Comparison of ENCODE assay signal across 2 cellular contexts in the genomic region with DNA sequence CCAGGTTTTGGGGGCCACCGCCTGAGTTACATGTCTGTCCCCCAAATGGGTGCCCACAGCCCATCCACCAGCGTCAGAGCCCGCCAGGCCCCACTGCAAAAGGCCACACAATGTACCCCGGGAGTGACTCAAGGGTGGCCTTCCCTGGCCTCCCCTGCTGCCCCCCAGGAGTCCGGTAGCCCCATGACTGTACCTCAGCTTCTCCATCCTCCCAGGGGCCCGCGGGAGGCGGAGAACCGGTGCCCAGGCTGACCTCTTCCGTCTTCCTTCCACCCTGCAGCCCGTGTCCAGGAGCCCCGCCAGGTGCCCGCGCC.
A peak's percentile ranks its signal among the peaks of the same experiment; 100 is the strongest.
TF ChIP-seq lines count a peak whose summit lies in the region.

No MANE protein-coding gene starts in this region.

TF ChIP-seq in IMR-90, 13 proteins besides CTCF, POLR2A, EP300 and RAD21:
- TF ChIP-seq RFX5 (IDR thresholded peaks at IDR 0.05; ENCODE audit: low read depth, low read length) (no peak), CEBPB (IDR thresholded peaks at IDR 0.05; ENCODE audit: low read depth, low read length) (no peak), MAZ (IDR thresholded peaks at IDR 0.05; ENCODE audit: borderline replicate concordance, low read depth, low read length) (no peak), RCOR1 (IDR thresholded peaks at IDR 0.05; ENCODE audit: insufficient replicate concordance, low read length) (no peak), MXI1 (IDR thresholded peaks at IDR 0.05; ENCODE audit: borderline replicate concordance, low read depth, low read length) (no peak), BHLHE40 (IDR thresholded peaks at IDR 0.05; ENCODE audit: low read depth, low read length) (no peak), MAFK (IDR thresholded peaks at IDR 0.05; ENCODE audit: low read depth, low read length) (no peak), NFE2L2 (IDR thresholded peaks at IDR 0.05; ENCODE audit: low read depth, low read length) (no peak), CHD1 (IDR thresholded peaks at IDR 0.05; ENCODE audit: low read depth, low read length) (no peak), FOS (IDR thresholded peaks at IDR 0.05; ENCODE audit: low read depth, low read length) (no peak), SMC3 (IDR thresholded peaks at IDR 0.05; ENCODE audit: low read depth, low read length) (no peak)
- TF ChIP-seq, protein P1, sequence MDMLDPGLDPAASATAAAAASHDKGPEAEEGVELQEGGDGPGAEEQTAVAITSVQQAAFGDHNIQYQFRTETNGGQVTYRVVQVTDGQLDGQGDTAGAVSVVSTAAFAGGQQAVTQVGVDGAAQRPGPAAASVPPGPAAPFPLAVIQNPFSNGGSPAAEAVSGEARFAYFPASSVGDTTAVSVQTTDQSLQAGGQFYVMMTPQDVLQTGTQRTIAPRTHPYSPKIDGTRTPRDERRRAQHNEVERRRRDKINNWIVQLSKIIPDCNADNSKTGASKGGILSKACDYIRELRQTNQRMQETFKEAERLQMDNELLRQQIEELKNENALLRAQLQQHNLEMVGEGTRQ (IDR thresholded peaks at IDR 0.05; ENCODE audit: low read depth, low read length), result no peak
- TF ChIP-seq, protein P2, sequence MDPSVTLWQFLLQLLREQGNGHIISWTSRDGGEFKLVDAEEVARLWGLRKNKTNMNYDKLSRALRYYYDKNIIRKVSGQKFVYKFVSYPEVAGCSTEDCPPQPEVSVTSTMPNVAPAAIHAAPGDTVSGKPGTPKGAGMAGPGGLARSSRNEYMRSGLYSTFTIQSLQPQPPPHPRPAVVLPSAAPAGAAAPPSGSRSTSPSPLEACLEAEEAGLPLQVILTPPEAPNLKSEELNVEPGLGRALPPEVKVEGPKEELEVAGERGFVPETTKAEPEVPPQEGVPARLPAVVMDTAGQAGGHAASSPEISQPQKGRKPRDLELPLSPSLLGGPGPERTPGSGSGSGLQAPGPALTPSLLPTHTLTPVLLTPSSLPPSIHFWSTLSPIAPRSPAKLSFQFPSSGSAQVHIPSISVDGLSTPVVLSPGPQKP (IDR thresholded peaks at IDR 0.05; ENCODE audit: borderline replicate concordance, low read depth, low read length), result no peak

TF ChIP-seq in K562, 482 proteins besides CTCF, POLR2A, EP300 and RAD21:
- TF ChIP-seq, protein P3, sequence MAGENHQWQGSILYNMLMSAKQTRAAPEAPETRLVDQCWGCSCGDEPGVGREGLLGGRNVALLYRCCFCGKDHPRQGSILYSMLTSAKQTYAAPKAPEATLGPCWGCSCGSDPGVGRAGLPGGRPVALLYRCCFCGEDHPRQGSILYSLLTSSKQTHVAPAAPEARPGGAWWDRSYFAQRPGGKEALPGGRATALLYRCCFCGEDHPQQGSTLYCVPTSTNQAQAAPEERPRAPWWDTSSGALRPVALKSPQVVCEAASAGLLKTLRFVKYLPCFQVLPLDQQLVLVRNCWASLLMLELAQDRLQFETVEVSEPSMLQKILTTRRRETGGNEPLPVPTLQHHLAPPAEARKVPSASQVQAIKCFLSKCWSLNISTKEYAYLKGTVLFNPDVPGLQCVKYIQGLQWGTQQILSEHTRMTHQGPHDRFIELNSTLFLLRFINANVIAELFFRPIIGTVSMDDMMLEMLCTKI (IDR thresholded peaks at IDR 0.05; ENCODE audit: partially characterized antibody), result no peak
- TF ChIP-seq, protein P4, sequence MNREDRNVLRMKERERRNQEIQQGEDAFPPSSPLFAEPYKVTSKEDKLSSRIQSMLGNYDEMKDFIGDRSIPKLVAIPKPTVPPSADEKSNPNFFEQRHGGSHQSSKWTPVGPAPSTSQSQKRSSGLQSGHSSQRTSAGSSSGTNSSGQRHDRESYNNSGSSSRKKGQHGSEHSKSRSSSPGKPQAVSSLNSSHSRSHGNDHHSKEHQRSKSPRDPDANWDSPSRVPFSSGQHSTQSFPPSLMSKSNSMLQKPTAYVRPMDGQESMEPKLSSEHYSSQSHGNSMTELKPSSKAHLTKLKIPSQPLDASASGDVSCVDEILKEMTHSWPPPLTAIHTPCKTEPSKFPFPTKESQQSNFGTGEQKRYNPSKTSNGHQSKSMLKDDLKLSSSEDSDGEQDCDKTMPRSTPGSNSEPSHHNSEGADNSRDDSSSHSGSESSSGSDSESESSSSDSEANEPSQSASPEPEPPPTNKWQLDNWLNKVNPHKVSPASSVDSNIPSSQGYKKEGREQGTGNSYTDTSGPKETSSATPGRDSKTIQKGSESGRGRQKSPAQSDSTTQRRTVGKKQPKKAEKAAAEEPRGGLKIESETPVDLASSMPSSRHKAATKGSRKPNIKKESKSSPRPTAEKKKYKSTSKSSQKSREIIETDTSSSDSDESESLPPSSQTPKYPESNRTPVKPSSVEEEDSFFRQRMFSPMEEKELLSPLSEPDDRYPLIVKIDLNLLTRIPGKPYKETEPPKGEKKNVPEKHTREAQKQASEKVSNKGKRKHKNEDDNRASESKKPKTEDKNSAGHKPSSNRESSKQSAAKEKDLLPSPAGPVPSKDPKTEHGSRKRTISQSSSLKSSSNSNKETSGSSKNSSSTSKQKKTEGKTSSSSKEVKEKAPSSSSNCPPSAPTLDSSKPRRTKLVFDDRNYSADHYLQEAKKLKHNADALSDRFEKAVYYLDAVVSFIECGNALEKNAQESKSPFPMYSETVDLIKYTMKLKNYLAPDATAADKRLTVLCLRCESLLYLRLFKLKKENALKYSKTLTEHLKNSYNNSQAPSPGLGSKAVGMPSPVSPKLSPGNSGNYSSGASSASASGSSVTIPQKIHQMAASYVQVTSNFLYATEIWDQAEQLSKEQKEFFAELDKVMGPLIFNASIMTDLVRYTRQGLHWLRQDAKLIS (CRISPR knock-in tag; IDR thresholded peaks at IDR 0.05), result no peak
- TF ChIP-seq POLR2G (IDR thresholded peaks at IDR 0.05; ENCODE audit: low read depth, low read length), result peak; percentile 55
